In the genomic region with DNA sequence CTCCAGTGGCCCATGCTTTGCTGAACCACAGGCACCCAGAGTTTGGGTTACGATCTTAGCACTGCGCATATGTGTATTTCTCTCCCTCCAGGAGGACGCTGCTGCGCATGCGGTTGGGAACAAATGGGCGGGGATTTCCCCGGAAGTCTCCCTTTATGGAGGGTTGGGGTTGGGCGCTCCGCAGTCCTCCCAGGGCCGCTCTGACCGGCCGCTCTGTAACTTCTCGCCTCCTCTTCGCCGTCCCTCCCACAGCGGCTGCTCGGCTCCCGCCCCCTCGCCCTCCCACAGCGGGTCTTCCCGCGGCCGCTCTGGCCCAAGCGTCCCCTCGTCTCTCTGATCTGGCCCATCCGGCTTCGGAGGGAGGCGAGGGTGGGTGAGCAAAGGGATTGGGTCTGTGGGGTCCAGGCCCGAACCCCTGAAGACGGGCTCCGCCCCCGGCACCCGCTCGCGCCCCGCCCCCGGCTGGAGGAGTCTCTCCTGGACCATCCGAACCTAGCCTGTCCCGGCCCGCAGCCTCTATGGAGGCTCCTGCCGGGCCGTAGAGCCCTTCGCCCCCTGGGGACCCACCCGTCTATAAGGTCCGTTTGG, we compare ENCODE assay signal across 8 cellular contexts. TPM values are rescaled to one million over a fixed set of nuclear protein-coding genes. Genes with fewer than 3 reads are reported as not detected.
DNase-seq lines count a peak whose midpoint lies in the region; ATAC-seq and TF ChIP-seq lines count a peak whose summit lies in the region.

A gene with protein sequence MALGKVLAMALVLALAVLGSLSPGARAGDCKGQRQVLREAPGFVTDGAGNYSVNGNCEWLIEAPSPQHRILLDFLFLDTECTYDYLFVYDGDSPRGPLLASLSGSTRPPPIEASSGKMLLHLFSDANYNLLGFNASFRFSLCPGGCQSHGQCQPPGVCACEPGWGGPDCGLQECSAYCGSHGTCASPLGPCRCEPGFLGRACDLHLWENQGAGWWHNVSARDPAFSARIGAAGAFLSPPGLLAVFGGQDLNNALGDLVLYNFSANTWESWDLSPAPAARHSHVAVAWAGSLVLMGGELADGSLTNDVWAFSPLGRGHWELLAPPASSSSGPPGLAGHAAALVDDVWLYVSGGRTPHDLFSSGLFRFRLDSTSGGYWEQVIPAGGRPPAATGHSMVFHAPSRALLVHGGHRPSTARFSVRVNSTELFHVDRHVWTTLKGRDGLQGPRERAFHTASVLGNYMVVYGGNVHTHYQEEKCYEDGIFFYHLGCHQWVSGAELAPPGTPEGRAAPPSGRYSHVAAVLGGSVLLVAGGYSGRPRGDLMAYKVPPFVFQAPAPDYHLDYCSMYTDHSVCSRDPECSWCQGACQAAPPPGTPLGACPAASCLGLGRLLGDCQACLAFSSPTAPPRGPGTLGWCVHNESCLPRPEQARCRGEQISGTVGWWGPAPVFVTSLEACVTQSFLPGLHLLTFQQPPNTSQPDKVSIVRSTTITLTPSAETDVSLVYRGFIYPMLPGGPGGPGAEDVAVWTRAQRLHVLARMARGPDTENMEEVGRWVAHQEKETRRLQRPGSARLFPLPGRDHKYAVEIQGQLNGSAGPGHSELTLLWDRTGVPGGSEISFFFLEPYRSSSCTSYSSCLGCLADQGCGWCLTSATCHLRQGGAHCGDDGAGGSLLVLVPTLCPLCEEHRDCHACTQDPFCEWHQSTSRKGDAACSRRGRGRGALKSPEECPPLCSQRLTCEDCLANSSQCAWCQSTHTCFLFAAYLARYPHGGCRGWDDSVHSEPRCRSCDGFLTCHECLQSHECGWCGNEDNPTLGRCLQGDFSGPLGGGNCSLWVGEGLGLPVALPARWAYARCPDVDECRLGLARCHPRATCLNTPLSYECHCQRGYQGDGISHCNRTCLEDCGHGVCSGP (N-terminal part only) (plus strand): TSS at position 328 of the 588 bp plus-strand sequence. CDS start 609 bp downstream, outside the sequence.

- peaks cover 2% of the 10 kb centered on the region for H3K36me3 Mint-ChIP-seq in neural progenitor cell

- H3K4me1 Mint-ChIP-seq in neural progenitor cell = peaks cover 44% of the 10 kb centered on the region

- peak within 1 kb of the TSS; percentile 93 for H3K4me3 Mint-ChIP-seq in neural progenitor cell

- peaks cover 2% of the 10 kb centered on the region for H3K9me3 Mint-ChIP-seq in neural progenitor cell

- H3K36me3 ChIP-seq in HAP-1 (replicated peaks) = peaks cover 3% of the 10 kb centered on the region; the same call in 1 of the 2 replicates
- H3K36me3 ChIP-seq in MM.1S (replicated peaks; ENCODE audit: insufficient read depth, low read length) = no peaks in the 10 kb centered on the region
- no peaks in the 10 kb centered on the region for H3K36me3 ChIP-seq in neural progenitor cell

- H3F3A ChIP-seq in MM.1S (ENCODE audit: insufficient read depth, low read length) (no peaks in the 10 kb centered on the region), neural progenitor cell (ENCODE audit: low read depth) (peaks cover 16% of the 10 kb centered on the region)

- DNase-seq in GDM1 (lab: John Stamatoyannopoulos, UW) (peak; percentile 98), HAP-1 (ENCODE audit: low spot score in 2 of 2) (peak; percentile 98 to 99), MM.1S (peak; percentile 99), SIG-M5 (lab: John Stamatoyannopoulos, UW) (peak; percentile 92), foreskin keratinocyte (peak; percentile 94 to 97), neural progenitor cell (ENCODE audit: low spot score) (peak; percentile 99), stromal cell of bone marrow (ENCODE audit: low read depth) (peak; percentile 98)
- DNase-seq in activated naive CD4-positive, alpha-beta T cell (lab: John Stamatoyannopoulos, UW) = peak; percentile 84 to 98 (median 94)

- H3K9me3 ChIP-seq in HAP-1 = no peaks in the 10 kb centered on the region
- H3K9me3 ChIP-seq in MM.1S (replicated peaks; ENCODE audit: insufficient read depth, low read length) = no peaks in the 10 kb centered on the region
- H3K9me3 ChIP-seq in neural progenitor cell (ENCODE audit: low read depth) = no peaks in the 10 kb centered on the region

- H3K4me2 ChIP-seq in MM.1S (ENCODE audit: low read depth, low read length) (peak within 1 kb of the TSS; percentile 75), neural progenitor cell (peak within 1 kb of the TSS; percentile 90)

- H3K9me2 ChIP-seq in MM.1S (replicated peaks; ENCODE audit: insufficient read depth, low read length) = no peaks in the 10 kb centered on the region

- H3K4me1 ChIP-seq in HAP-1 (peaks cover 10% of the 10 kb centered on the region), MM.1S (ENCODE audit: low read length) (no peaks in the 10 kb centered on the region), foreskin keratinocyte (no peaks in the 10 kb centered on the region), neural progenitor cell (peaks cover 7% of the 10 kb centered on the region)

- TF ChIP-seq CTCF in MM.1S (IDR thresholded peaks at IDR 0.05; ENCODE audit: low read length) (peak; percentile 91; the same call in 1 of the 2 replicates), foreskin keratinocyte (conservative IDR thresholded peaks at IDR 0.05) (peak; percentile 99), neural progenitor cell (IDR thresholded peaks at IDR 0.05) (peak; percentile 90)

- H3K4me3 ChIP-seq in HAP-1 (peak within 1 kb of the TSS; percentile 85), MM.1S (ENCODE audit: low read length) (peak within 1 kb of the TSS; percentile 98), neural progenitor cell (peak within 1 kb of the TSS; percentile 91)

- H3K79me2 ChIP-seq in MM.1S (ENCODE audit: low read length) (peaks cover 20% of the 10 kb centered on the region), neural progenitor cell (ENCODE audit: low read depth) (peaks cover 23% of the 10 kb centered on the region)

- H2AFZ ChIP-seq in MM.1S (ENCODE audit: low read length) (peak within 1 kb of the TSS; percentile 94), neural progenitor cell (replicated peaks) (peak within 1 kb of the TSS; percentile 81)

- H3K27me3 ChIP-seq in HAP-1 (ENCODE audit: low read depth) = no peaks in the 10 kb centered on the region
- peaks cover 34% of the 10 kb centered on the region for H3K27me3 ChIP-seq in MM.1S (replicated peaks; ENCODE audit: insufficient read depth, low read length)
- H3K27me3 ChIP-seq in foreskin keratinocyte = peaks cover 33% of the 10 kb centered on the region
- H3K27me3 ChIP-seq in neural progenitor cell = peaks cover 47% of the 10 kb centered on the region

- peak; percentile 92 for ATAC-seq in foreskin keratinocyte

- H3K27ac ChIP-seq in MM.1S (ENCODE audit: low read length) (peak within 1 kb of the TSS; percentile 3; the same call in 1 of the 2 replicates), foreskin keratinocyte (peak within 1 kb of the TSS; percentile 58), neural progenitor cell (no peak within 1 kb of the TSS)

- H3K27me3 Mint-ChIP-seq in neural progenitor cell (ENCODE audit: insufficient read depth, low read depth) = peaks cover 29% of the 10 kb centered on the region

- in situ Hi-C loops in HAP-1 (cut with MboI; ENCODE audit: low sequenced_read_pairs) = no loop called here

- peak within 1 kb of the TSS; percentile 74 for H3K27ac Mint-ChIP-seq in neural progenitor cell

- no peaks in the 10 kb centered on the region for H4K20me1 ChIP-seq in MM.1S (ENCODE audit: insufficient read depth, low read length)
- peaks cover 24% of the 10 kb centered on the region for H4K20me1 ChIP-seq in neural progenitor cell (ENCODE audit: low read depth)

- H3K9ac ChIP-seq in MM.1S (ENCODE audit: low read length) = peak within 1 kb of the TSS; percentile 83
- peak within 1 kb of the TSS; percentile 77 for H3K9ac ChIP-seq in neural progenitor cell

RNA-seq across cellular contexts. Expression of the gene that starts here (rescaled TPM):
- total RNA-seq in foreskin keratinocyte (11.6 and 12.4 TPM in 2 replicates), neural progenitor cell (ENCODE audit: low replicate concordance) (7.3 and 21.4 TPM in 2 replicates)
- polyA plus RNA-seq in foreskin keratinocyte = 4.5 and 5.7 TPM in 2 replicates
